Comparison of ENCODE assay signal across 12 cellular contexts in the genomic region with DNA sequence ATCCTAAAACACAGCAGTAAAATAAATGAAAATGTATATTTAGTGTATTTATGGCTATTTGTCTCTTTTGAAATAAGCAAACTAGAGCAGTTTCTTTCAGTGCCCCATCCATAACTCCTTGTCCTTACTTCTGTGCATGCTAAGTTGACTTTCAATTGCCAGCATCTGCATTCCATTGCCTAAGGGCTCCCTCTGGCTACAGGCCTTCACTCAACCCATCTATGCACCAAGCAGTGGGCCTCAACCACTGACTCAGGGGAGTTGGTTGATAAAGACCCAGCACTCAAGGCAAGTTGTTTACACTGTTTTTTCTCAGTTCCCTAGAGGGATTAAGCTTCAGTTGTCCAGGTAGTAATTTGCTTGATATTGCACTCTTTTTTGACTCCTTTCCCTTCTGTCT.
DNase-seq lines count a peak whose midpoint lies in the region; ATAC-seq, FAIRE-seq and TF ChIP-seq lines count a peak whose summit lies in the region.
"Had no signal": no experiment of that assay in that cellular context is flagged by ENCODE, and none has a peak within 500 bp of the region (broad histone marks: within the 10 kb centered on the region; RNA-seq: fewer than 3 reads in every experiment).

No MANE protein-coding gene starts in this region.

- H3K9ac ChIP-seq in kidney (ENCODE audit: low read length in 2 of 2), result no peak overlapping the region

- no peak overlapping the region for H3K4me3 ChIP-seq in AG10803 (ENCODE audit: low read length)
- H3K4me3 ChIP-seq in kidney (ENCODE audit: low read length in 2 of 2), result no peak overlapping the region
- H3K4me3 ChIP-seq in testis, result no peak overlapping the region

- DNase-seq in AG10803 (ENCODE audit: low read depth) (peak; percentile 4), HuH-7 (ENCODE audit: low spot score) (peak; percentile 10), astrocyte of the hippocampus (ENCODE audit: low read depth, low spot score) (peak; percentile 34), kidney (no peak), activated T-cell treated with anti-CD3 and anti-CD28 coated beads for 4 hours (no peak), testis (no peak)
- no peak for DNase-seq in activated T-cell treated with anti-CD3 and anti-CD28 coated beads, Interleukin-2, amount 50 U/mL, for 48 hours
- DNase-seq: activated CD4-positive, alpha-beta T cell treated with anti-CD3 and anti-CD28 coated beads, Interleukin-2, amount 10 ng/mL, durations not matched to agents 7 days and 5 days; CD4-positive, CD25-positive, alpha-beta regulatory T cell; NCI-H2171; retina had no signal

- no peak for ATAC-seq in HG02759 (IDR thresholded peaks at IDR 0.05; ENCODE audit: unreplicated experiment)

- no peaks in the 10 kb centered on the region for H3K27me3 ChIP-seq in testis

- FAIRE-seq in kidney (lab: Jason Lieb, UNC), result no peak

- H3K36me3 ChIP-seq in kidney (ENCODE audit: control insufficient read depth in 1 of 2, insufficient read depth in 2 of 2, low read length in 2 of 2), result no peaks in the 10 kb centered on the region
- no peaks in the 10 kb centered on the region for H3K36me3 ChIP-seq in testis (ENCODE audit: low read depth, missing control alignments)

- H3K9me3 ChIP-seq in kidney (ENCODE audit: control insufficient read depth in 1 of 2, low read length in 2 of 2), result no peaks in the 10 kb centered on the region
- H3K9me3 ChIP-seq in testis, result no peaks in the 10 kb centered on the region

- TF ChIP-seq CTCF in AG10803 (conservative IDR thresholded peaks at IDR 0.05; ENCODE audit: low read length) (no peak), kidney (IDR thresholded peaks at IDR 0.05; ENCODE audit: borderline replicate concordance, extremely low read depth, insufficient read depth) (peak; percentile 34), testis (IDR thresholded peaks at IDR 0.05) (no peak)

- H3K27ac ChIP-seq in kidney (ENCODE audit: low read depth in 2 of 2, low read length in 2 of 2), result no peak overlapping the region
- H3K27ac ChIP-seq in testis, result no peak overlapping the region

- H3K4me1 ChIP-seq in kidney (ENCODE audit: control insufficient read depth in 1 of 2, insufficient read depth in 1 of 2, low read depth in 1 of 2, low read length in 2 of 2), result no peaks in the 10 kb centered on the region
- H3K4me1 ChIP-seq in testis, result no peaks in the 10 kb centered on the region

- intact Hi-C loops in kidney (cut with DNase I), result no loop called here
- intact Hi-C loops in testis (cut with DNase I; ENCODE audit: low total_unique reads), result no loop called here

- TF ChIP-seq POLR2A in testis (IDR thresholded peaks at IDR 0.05), result no peak

Comparison
In these comparisons a context has a peak if more than half of its experiments do, and no peak if none do; other contexts are left out.
1. DNase-seq: peak in AG10803 (single experiment), HuH-7 (single experiment) and astrocyte of the hippocampus (single experiment); none in kidney (single experiment), activated T-cell treated with anti-CD3 and anti-CD28 coated beads for 4 hours (single experiment), activated T-cell treated with anti-CD3 and anti-CD28 coated beads, Interleukin-2, amount 50 U/mL, for 48 hours (0 of 2) and testis (single experiment).